ENCODE assay signal across 14 cellular contexts in the genomic region with DNA sequence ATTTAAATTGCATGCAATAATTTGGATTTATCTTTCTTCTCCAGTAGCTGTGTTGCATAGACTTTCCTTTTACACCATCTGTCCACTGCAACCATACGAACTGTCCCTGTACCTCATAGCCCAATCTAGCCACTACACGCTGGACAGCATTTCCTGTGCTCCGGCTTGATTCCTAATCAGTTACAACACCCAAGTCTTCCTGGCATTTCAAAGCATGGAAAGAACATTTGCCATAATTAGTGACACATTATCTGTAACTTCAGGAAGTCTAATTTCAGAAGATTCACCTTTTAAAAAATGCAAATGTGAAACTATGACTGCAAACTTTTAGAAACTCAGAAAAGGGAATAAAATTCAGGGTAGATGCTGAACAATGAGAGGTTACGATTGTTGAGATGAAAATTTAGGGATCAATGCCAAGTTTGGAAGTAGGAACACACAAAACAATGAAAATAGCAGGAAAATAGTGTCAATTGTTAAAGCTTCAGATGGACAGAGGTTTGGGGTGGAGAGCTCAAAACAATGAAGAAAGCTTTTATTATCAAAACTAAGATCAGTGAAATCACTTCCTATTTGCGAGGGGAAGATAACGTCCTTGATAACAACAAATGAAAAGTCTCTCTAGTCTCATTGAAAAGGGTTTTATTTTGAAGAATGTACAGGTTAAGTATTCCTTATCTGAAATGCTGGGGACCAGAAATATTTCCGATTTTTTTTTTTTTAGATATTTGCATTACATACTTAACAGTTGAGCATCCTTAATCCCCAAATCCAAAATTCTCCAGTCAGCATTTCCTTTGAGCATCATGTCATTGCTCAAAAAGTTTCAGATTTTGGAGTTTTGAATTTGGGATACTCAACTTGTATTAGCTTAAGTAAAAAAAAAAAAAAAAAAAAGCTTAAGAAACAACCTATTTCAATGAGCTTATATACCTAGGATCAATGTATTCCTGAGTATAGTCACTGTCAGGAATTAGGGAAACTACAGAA.
DNase-seq lines count a peak whose midpoint lies in the region; ATAC-seq and TF ChIP-seq lines count a peak whose summit lies in the region.
"Had no signal": no experiment of that assay in that cellular context is flagged by ENCODE, and none has a peak within 500 bp of the region (broad histone marks: within the 10 kb centered on the region; RNA-seq: fewer than 3 reads in every experiment).

No MANE protein-coding gene starts in this region.

- no peaks in the 10 kb centered on the region for H3K27me3 ChIP-seq in liver (ENCODE audit: control insufficient read depth in 4 of 4, insufficient read depth in 4 of 4, low read length in 3 of 4)
- no peaks in the 10 kb centered on the region for H3K27me3 ChIP-seq in thyroid gland
- H3K27me3 ChIP-seq in foreskin keratinocyte: no peaks in the 10 kb centered on the region
- H3K27me3 ChIP-seq: tibial artery had no signal

- peak; percentile 16 for DNase-seq in NCI-H82 (lab: John Stamatoyannopoulos, UW)
- no peak for DNase-seq in NCI-H82 treated with DMSO at 0.1 percent for 48 hours (lab: John Stamatoyannopoulos, UW; ENCODE audit: unreplicated experiment)
- DNase-seq in caudate nucleus (lab: John Stamatoyannopoulos, UW): peak in 2 of 61 donors; percentile 9 to 13
- DNase-seq in thyroid gland: no peak
- no peak for DNase-seq in occipital lobe (lab: John Stamatoyannopoulos, UW)
- no peak for DNase-seq in foreskin keratinocyte
- DNase-seq: 8988T; activated CD4-positive, alpha-beta T cell treated with anti-CD3 and anti-CD28 coated beads, Interleukin-2, amount 10 ng/mL, durations not matched to agents 24 days and 14 days; NCI-H2107; SW 1271; tibial artery had no signal

- TF ChIP-seq POLR2A in thyroid gland (IDR thresholded peaks at IDR 0.05): no peak

- ATAC-seq in HG02970 (IDR thresholded peaks at IDR 0.05; ENCODE audit: low FRiP score, unreplicated experiment) (no peak), foreskin keratinocyte (no peak)

- TF ChIP-seq RAD21 in liver (IDR thresholded peaks at IDR 0.05): no peak

- H3K4me1 ChIP-seq in liver (ENCODE audit: control insufficient read depth in 4 of 4, insufficient read depth in 4 of 4, low read length in 3 of 4) (peaks cover 0 to 5% (median 1%) of the 10 kb centered on the region in 4 donors), thyroid gland (peaks cover 19 to 33% of the 10 kb centered on the region in 2 donors), foreskin keratinocyte (peaks cover 3% of the 10 kb centered on the region)

- H3K4me3 ChIP-seq in liver (ENCODE audit: low read depth in 1 of 3, low read length in 3 of 3) (no peak overlapping the region), thyroid gland (replicated peaks in 1 of 3) (no peak overlapping the region)
- H3K4me3 ChIP-seq: tibial artery had no signal

- H3K27ac ChIP-seq in caudate nucleus (ENCODE audit: low read depth, low read length) (peak overlapping the region; percentile 67), liver (ENCODE audit: low read depth in 1 of 2, low read length in 2 of 2) (no peak overlapping the region), thyroid gland (peak overlapping the region; percentile 50 to 68 (median 68)), foreskin keratinocyte (no peak overlapping the region)
- H3K27ac ChIP-seq: epithelial cell of prostate, tibial artery had no signal

- WGBS in liver: 65% methylated on average over 7 of the region's 7 CpGs
- 67 to 71% methylated on average over 7 of the region's 7 CpGs for WGBS in thyroid gland, 2 donors

- intact Hi-C loops in thyroid gland (cut with DNase I): no loop called here

- no peak overlapping the region for H3K9ac ChIP-seq in liver (ENCODE audit: low read depth in 1 of 2, low read length in 2 of 2)

- H3K9me3 ChIP-seq in liver (ENCODE audit: control insufficient read depth in 4 of 4, low read length in 3 of 4): no peaks in the 10 kb centered on the region
- H3K9me3 ChIP-seq in thyroid gland: no peaks in the 10 kb centered on the region

- H3K36me3 ChIP-seq in liver (ENCODE audit: control insufficient read depth in 4 of 4, insufficient read depth in 3 of 4, low read depth in 1 of 4, low read length in 3 of 4): peaks cover 0 to 14% (median 7%) of the 10 kb centered on the region in 4 donors
- no peaks in the 10 kb centered on the region for H3K36me3 ChIP-seq in thyroid gland

- TF ChIP-seq CTCF in liver (IDR thresholded peaks at IDR 0.05; ENCODE audit: low read depth, low read length, missing input control) (no peak), thyroid gland (IDR thresholded peaks at IDR 0.05) (no peak), foreskin keratinocyte (conservative IDR thresholded peaks at IDR 0.05) (no peak)

TF ChIP-seq in liver, 16 proteins besides CTCF, POLR2A, EP300 and RAD21:
- TF ChIP-seq, protein P1, sequence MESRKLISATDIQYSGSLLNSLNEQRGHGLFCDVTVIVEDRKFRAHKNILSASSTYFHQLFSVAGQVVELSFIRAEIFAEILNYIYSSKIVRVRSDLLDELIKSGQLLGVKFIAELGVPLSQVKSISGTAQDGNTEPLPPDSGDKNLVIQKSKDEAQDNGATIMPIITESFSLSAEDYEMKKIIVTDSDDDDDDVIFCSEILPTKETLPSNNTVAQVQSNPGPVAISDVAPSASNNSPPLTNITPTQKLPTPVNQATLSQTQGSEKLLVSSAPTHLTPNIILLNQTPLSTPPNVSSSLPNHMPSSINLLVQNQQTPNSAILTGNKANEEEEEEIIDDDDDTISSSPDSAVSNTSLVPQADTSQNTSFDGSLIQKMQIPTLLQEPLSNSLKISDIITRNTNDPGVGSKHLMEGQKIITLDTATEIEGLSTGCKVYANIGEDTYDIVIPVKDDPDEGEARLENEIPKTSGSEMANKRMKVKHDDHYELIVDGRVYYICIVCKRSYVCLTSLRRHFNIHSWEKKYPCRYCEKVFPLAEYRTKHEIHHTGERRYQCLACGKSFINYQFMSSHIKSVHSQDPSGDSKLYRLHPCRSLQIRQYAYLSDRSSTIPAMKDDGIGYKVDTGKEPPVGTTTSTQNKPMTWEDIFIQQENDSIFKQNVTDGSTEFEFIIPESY (IDR thresholded peaks at IDR 0.05): no peak
- TF ChIP-seq RXRA (IDR thresholded peaks at IDR 0.05) (no peak), EGR1 (IDR thresholded peaks at IDR 0.05; ENCODE audit: low read depth in 2 of 2) (no peak), HNF4A (conservative IDR thresholded peaks at IDR 0.05) (no peak), NR2F2 (IDR thresholded peaks at IDR 0.05) (peak; percentile 66), FOXA2 (IDR thresholded peaks at IDR 0.05) (no peak), JUND (IDR thresholded peaks at IDR 0.05) (no peak), FOXA1 (IDR thresholded peaks at IDR 0.05) (no peak), TAF1 (conservative IDR thresholded peaks at IDR 0.05) (no peak), HNF4G (IDR thresholded peaks at IDR 0.05) (no peak), YY1 (IDR thresholded peaks at IDR 0.05) (no peak)
- TF ChIP-seq, protein P2, sequence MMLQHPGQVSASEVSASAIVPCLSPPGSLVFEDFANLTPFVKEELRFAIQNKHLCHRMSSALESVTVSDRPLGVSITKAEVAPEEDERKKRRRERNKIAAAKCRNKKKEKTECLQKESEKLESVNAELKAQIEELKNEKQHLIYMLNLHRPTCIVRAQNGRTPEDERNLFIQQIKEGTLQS (IDR thresholded peaks at IDR 0.05): no peak
- TF ChIP-seq, protein P3, sequence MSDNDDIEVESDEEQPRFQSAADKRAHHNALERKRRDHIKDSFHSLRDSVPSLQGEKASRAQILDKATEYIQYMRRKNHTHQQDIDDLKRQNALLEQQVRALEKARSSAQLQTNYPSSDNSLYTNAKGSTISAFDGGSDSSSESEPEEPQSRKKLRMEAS (IDR thresholded peaks at IDR 0.05): no peak
- TF ChIP-seq, protein P4, sequence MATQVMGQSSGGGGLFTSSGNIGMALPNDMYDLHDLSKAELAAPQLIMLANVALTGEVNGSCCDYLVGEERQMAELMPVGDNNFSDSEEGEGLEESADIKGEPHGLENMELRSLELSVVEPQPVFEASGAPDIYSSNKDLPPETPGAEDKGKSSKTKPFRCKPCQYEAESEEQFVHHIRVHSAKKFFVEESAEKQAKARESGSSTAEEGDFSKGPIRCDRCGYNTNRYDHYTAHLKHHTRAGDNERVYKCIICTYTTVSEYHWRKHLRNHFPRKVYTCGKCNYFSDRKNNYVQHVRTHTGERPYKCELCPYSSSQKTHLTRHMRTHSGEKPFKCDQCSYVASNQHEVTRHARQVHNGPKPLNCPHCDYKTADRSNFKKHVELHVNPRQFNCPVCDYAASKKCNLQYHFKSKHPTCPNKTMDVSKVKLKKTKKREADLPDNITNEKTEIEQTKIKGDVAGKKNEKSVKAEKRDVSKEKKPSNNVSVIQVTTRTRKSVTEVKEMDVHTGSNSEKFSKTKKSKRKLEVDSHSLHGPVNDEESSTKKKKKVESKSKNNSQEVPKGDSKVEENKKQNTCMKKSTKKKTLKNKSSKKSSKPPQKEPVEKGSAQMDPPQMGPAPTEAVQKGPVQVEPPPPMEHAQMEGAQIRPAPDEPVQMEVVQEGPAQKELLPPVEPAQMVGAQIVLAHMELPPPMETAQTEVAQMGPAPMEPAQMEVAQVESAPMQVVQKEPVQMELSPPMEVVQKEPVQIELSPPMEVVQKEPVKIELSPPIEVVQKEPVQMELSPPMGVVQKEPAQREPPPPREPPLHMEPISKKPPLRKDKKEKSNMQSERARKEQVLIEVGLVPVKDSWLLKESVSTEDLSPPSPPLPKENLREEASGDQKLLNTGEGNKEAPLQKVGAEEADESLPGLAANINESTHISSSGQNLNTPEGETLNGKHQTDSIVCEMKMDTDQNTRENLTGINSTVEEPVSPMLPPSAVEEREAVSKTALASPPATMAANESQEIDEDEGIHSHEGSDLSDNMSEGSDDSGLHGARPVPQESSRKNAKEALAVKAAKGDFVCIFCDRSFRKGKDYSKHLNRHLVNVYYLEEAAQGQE (IDR thresholded peaks at IDR 0.05): peak; percentile 79

Comparison
In these comparisons a context has a peak if more than half of its experiments do, and no peak if none do; other contexts are left out.
1. H3K27ac ChIP-seq: peak in caudate nucleus (single experiment) and thyroid gland (3 of 3); none in liver (0 of 2) and foreskin keratinocyte (single experiment).